In genomic region chr9:120853198-120853597, GRCh38 we compare ENCODE assay signal across 24 cellular contexts.
"Had no signal": no experiment of that assay in that cellular context is flagged by ENCODE, and none has a peak within 500 bp of the region (broad histone marks: within the 10 kb centered on the region; RNA-seq: fewer than 3 reads in every experiment).

No MANE protein-coding gene starts in this region.

- H2AFZ ChIP-seq: hepatocyte had no signal

- H3K4me2 ChIP-seq: hepatocyte, smooth muscle cell had no signal

- H3K4me3 Mint-ChIP-seq: activated CD4-positive, alpha-beta T cell treated with anti-CD3 and anti-CD28 coated beads, Interleukin-2, amount 10 ng/mL, durations not matched to agents 7 days and 5 days; activated naive CD4-positive, alpha-beta T cell treated with anti-CD3 and anti-CD28 coated beads, Interleukin-2, amount 50 U/mL, for 24 hours; endodermal cell; naive thymus-derived CD8-positive, alpha-beta T cell; T-cell had no signal

- H3K27me3 Mint-ChIP-seq: activated CD4-positive, alpha-beta T cell treated with anti-CD3 and anti-CD28 coated beads, Interleukin-2, amount 10 ng/mL, durations not matched to agents 7 days and 5 days; activated naive CD4-positive, alpha-beta T cell treated with anti-CD3 and anti-CD28 coated beads, Interleukin-2, amount 50 U/mL, for 24 hours; naive thymus-derived CD8-positive, alpha-beta T cell; T-cell had no signal

- H3K36me3 Mint-ChIP-seq: activated naive CD4-positive, alpha-beta T cell treated with anti-CD3 and anti-CD28 coated beads, Interleukin-2, amount 50 U/mL, for 24 hours had no signal

- H3K9me3 Mint-ChIP-seq: activated CD4-positive, alpha-beta T cell treated with anti-CD3 and anti-CD28 coated beads, Interleukin-2, amount 10 ng/mL, durations not matched to agents 7 days and 5 days; activated naive CD4-positive, alpha-beta T cell treated with anti-CD3 and anti-CD28 coated beads, Interleukin-2, amount 50 U/mL, for 24 hours; endodermal cell; naive thymus-derived CD8-positive, alpha-beta T cell; T-cell had no signal

- H3K27me3 ChIP-seq: body of pancreas, dorsolateral prefrontal cortex, foreskin keratinocyte, hepatocyte, pancreas, right lobe of liver, upper lobe of right lung had no signal

- H3K4me1 ChIP-seq: foreskin keratinocyte, right lobe of liver, upper lobe of right lung had no signal

- H3K9me3 ChIP-seq: body of pancreas, mucosa of descending colon, pancreas, right lobe of liver, upper lobe of right lung had no signal

- H3K27ac ChIP-seq: body of pancreas, hepatocyte, pancreas, right lobe of liver, upper lobe of right lung had no signal

- DNase-seq: activated CD4-positive, alpha-beta T cell treated with anti-CD3 and anti-CD28 coated beads, Interleukin-2, amount 10 ng/mL, durations not matched to agents 7 days and 5 days; activated CD4-positive, CD25-positive, alpha-beta regulatory T cell; activated effector memory CD4-positive, alpha-beta T cell treated with anti-CD3 and anti-CD28 coated beads, Interleukin-2, amount 50 U/mL, for 16 hours; activated T-cell treated with anti-CD3 and anti-CD28 coated beads for 4 hours; amniotic stem cell; body of pancreas; caudate nucleus; dorsolateral prefrontal cortex; endodermal cell; foreskin keratinocyte; mesenchymal stem cell; mucosa of descending colon; naive thymus-derived CD8-positive, alpha-beta T cell; pancreas; stimulated activated CD4-positive, alpha-beta T cell treated with anti-CD3 and anti-CD28 coated beads, Interleukin-4, amount 100 ng/mL, for 24 hours; stimulated activated naive CD4-positive, alpha-beta T cell; T-cell; T-helper 9 cell; upper lobe of right lung had no signal

- ATAC-seq: body of pancreas; foreskin keratinocyte; mucosa of descending colon; naive thymus-derived CD8-positive, alpha-beta T cell; pancreas; right lobe of liver; SK-N-SH treated with all-trans-retinoic acid at 6 μM for 48 hours; T-cell; upper lobe of right lung had no signal

- H3K4me3 ChIP-seq: body of pancreas, dorsolateral prefrontal cortex, hepatocyte, mucosa of descending colon, pancreas, right lobe of liver, smooth muscle cell, upper lobe of right lung had no signal

- H3K27ac Mint-ChIP-seq: activated naive CD4-positive, alpha-beta T cell treated with anti-CD3 and anti-CD28 coated beads, Interleukin-2, amount 50 U/mL, for 24 hours had no signal

- H3K79me2 ChIP-seq: hepatocyte had no signal
